ENCODE assay signal across 8 cellular contexts in genomic region chr4:83548151-83548905, GRCh38. TPM values are rescaled to one million over a fixed set of nuclear protein-coding genes. Genes with fewer than 3 reads are reported as not detected.
DNase-seq lines count a peak whose midpoint lies in the region; ATAC-seq and TF ChIP-seq lines count a peak whose summit lies in the region.

No MANE protein-coding gene starts in this region.

- no peaks in the 10 kb centered on the region for H3K36me3 Mint-ChIP-seq in natural killer cell

- peak overlapping the region; percentile 72 for H3K27ac ChIP-seq in subcutaneous abdominal adipose tissue (ENCODE audit: low read depth, low read length)

- H3K4me1 Mint-ChIP-seq in natural killer cell: peaks cover 7 to 15% of the 10 kb centered on the region in 2 donors

- no peaks in the 10 kb centered on the region for H3K27me3 ChIP-seq in subcutaneous abdominal adipose tissue (ENCODE audit: control insufficient read depth in 5 of 5, insufficient read depth in 4 of 5, low read length in 5 of 5)

- H3K4me3 ChIP-seq in choroid plexus epithelial cell (ENCODE audit: low read depth, low read length): no peak overlapping the region
- H3K4me3 ChIP-seq in subcutaneous abdominal adipose tissue (ENCODE audit: low read depth in 1 of 5, low read length in 5 of 5): no peak overlapping the region

- H3K9me3 ChIP-seq in subcutaneous abdominal adipose tissue (ENCODE audit: control insufficient read depth in 5 of 5, low read length in 5 of 5): no peaks in the 10 kb centered on the region

- H3K27me3 Mint-ChIP-seq in natural killer cell (ENCODE audit: low read depth in 2 of 2): no peaks in the 10 kb centered on the region

- intact Hi-C loops in natural killer cell (cut with micrococcal nuclease): no loop called here

- H3K4me1 ChIP-seq in subcutaneous abdominal adipose tissue (ENCODE audit: control insufficient read depth in 5 of 5, insufficient read depth in 5 of 5, low read length in 5 of 5): peaks cover 0 to 32% (median 9%) of the 10 kb centered on the region in 5 donors

- no peak overlapping the region for H3K27ac Mint-ChIP-seq in natural killer cell

- H3K9ac ChIP-seq in subcutaneous abdominal adipose tissue (ENCODE audit: low read length in 5 of 5): no peak overlapping the region

- no peak overlapping the region for H3K4me3 Mint-ChIP-seq in natural killer cell

- no peak for TF ChIP-seq CTCF in choroid plexus epithelial cell (conservative IDR thresholded peaks at IDR 0.05; ENCODE audit: low read depth, low read length)
- TF ChIP-seq CTCF in natural killer cell (IDR thresholded peaks at IDR 0.05): no peak

- H3K9me3 Mint-ChIP-seq in natural killer cell: no peaks in the 10 kb centered on the region

- DNase-seq in NCI-H1436 (lab: John Stamatoyannopoulos, UW): peak; percentile 81
- DNase-seq in activated CD4-positive, CD25-positive, alpha-beta regulatory T cell (lab: John Stamatoyannopoulos, UW): peak; percentile 1 to 46 (median 18)
- DNase-seq in choroid plexus epithelial cell (ENCODE audit: low read depth): peak; percentile 92
- no peak for DNase-seq in natural killer cell
- no peak for DNase-seq in cerebellar nuclear complex (lab: John Stamatoyannopoulos, UW)

- ATAC-seq in GM18502 (IDR thresholded peaks at IDR 0.05; ENCODE audit: poor library complexity, unreplicated experiment) (peak; percentile 97), HG02759 (IDR thresholded peaks at IDR 0.05; ENCODE audit: unreplicated experiment) (peak; percentile 98), natural killer cell (peak in 2 of 3 donors; percentile 37 to 79)

- H3K36me3 ChIP-seq in subcutaneous abdominal adipose tissue (ENCODE audit: control insufficient read depth in 5 of 5, insufficient read depth in 5 of 5, low read length in 5 of 5): no peaks in the 10 kb centered on the region

RNA-seq across cellular contexts. Expression of gene GPAT3, which starts 12.4 kb away (rescaled TPM):
- 10 to 100 TPM in 1 of 3 donors, 1 to 10 TPM in 1, under 1 TPM in 1; 0.54 to 11.3 (median 1.2) TPM for total RNA-seq in natural killer cell

Comparison
In these comparisons a context has a peak if more than half of its experiments do, and no peak if none do; other contexts are left out.
1. DNase-seq: peak in NCI-H1436 (single experiment), activated CD4-positive, CD25-positive, alpha-beta regulatory T cell (4 of 4) and choroid plexus epithelial cell (single experiment); none in natural killer cell (single experiment) and cerebellar nuclear complex (0 of 2).
2. Peak in every context shown above with its lines, with median percentiles within 50 percentile points of each other: ATAC-seq.